21 cellular contexts compared by ENCODE assay signal in genomic region chr16:78228704-78229103, GRCh38.
DNase-seq lines count a peak whose midpoint lies in the region; ATAC-seq and TF ChIP-seq lines count a peak whose summit lies in the region.
"Had no signal": no experiment of that assay in that cellular context is flagged by ENCODE, and none has a peak within 500 bp of the region (broad histone marks: within the 10 kb centered on the region; RNA-seq: fewer than 3 reads in every experiment).

No MANE protein-coding gene starts in this region.

- H3K36me3 Mint-ChIP-seq in endothelial cell (ENCODE audit: low read depth, unreplicated experiment): no peaks in the 10 kb centered on the region
- no peaks in the 10 kb centered on the region for H3K36me3 Mint-ChIP-seq in activated T-cell treated with anti-CD3 and anti-CD28 coated beads, Interleukin-2, amount 50 U/mL, for 24 hours (ENCODE audit: low read depth)
- H3K36me3 Mint-ChIP-seq: CD14-positive monocyte had no signal

- no peak overlapping the region for H3K4me3 Mint-ChIP-seq in endothelial cell (ENCODE audit: unreplicated experiment)
- no peak overlapping the region for H3K4me3 Mint-ChIP-seq in activated T-cell treated with anti-CD3 and anti-CD28 coated beads, Interleukin-2, amount 50 U/mL, for 24 hours
- H3K4me3 Mint-ChIP-seq: CD14-positive monocyte; CD4-positive, alpha-beta T cell; CD8-positive, alpha-beta memory T cell; GM23338; HFFc6 had no signal

- DNase-seq in NCI-H510A treated with DMSO at 0.1 percent for 48 hours (lab: John Stamatoyannopoulos, UW) (peak; percentile 10), NCI-H510A (lab: John Stamatoyannopoulos, UW) (no peak), LNCaP clone FGC (ENCODE audit: low read depth) (peak; percentile 86), lung (ENCODE audit: low spot score) (peak; percentile 6), endothelial cell (ENCODE audit: low spot score) (no peak)
- DNase-seq in activated T-cell treated with anti-CD3 and anti-CD28 coated beads, Interleukin-2, amount 50 U/mL, for 24 hours: no peak
- DNase-seq: 8988T; ACHN; AML-193; BE2C; Calu3; CD4-positive, alpha-beta T cell; CD8-positive, alpha-beta memory T cell; DMS79; GF-D8; HFFc6 had no signal

- H3K36me3 ChIP-seq in lung (ENCODE audit: control insufficient read depth in 2 of 2, insufficient read depth in 2 of 2, low read length in 2 of 2): no peaks in the 10 kb centered on the region
- H3K36me3 ChIP-seq: BE2C; BLaER1 treated with 17β-estradiol and CSF1 and Interleukin-3, amounts not matched to agents 10 nM and 100 nM; HAP-1 had no signal

- no peak overlapping the region for H3K27ac Mint-ChIP-seq in endothelial cell (ENCODE audit: unreplicated experiment)
- no peak overlapping the region for H3K27ac Mint-ChIP-seq in activated T-cell treated with anti-CD3 and anti-CD28 coated beads, Interleukin-2, amount 50 U/mL, for 24 hours
- H3K27ac Mint-ChIP-seq: CD14-positive monocyte; CD4-positive, alpha-beta T cell; CD8-positive, alpha-beta memory T cell; GM23338; HFFc6 had no signal

- H3K27ac ChIP-seq in lung (ENCODE audit: low read depth in 1 of 2, low read length in 1 of 2): no peak overlapping the region
- H3K27ac ChIP-seq: A549; BLaER1 treated with 17β-estradiol and CSF1 and Interleukin-3, amounts not matched to agents 10 nM and 100 nM had no signal

- peaks cover 4% of the 10 kb centered on the region for H3K4me1 Mint-ChIP-seq in endothelial cell (ENCODE audit: unreplicated experiment)
- H3K4me1 Mint-ChIP-seq in activated T-cell treated with anti-CD3 and anti-CD28 coated beads, Interleukin-2, amount 50 U/mL, for 24 hours (ENCODE audit: low read depth): no peaks in the 10 kb centered on the region
- H3K4me1 Mint-ChIP-seq: CD14-positive monocyte; CD8-positive, alpha-beta memory T cell had no signal

- H3K9me3 Mint-ChIP-seq in endothelial cell (ENCODE audit: unreplicated experiment): no peaks in the 10 kb centered on the region
- no peaks in the 10 kb centered on the region for H3K9me3 Mint-ChIP-seq in activated T-cell treated with anti-CD3 and anti-CD28 coated beads, Interleukin-2, amount 50 U/mL, for 24 hours
- H3K9me3 Mint-ChIP-seq: CD4-positive, alpha-beta T cell; CD8-positive, alpha-beta memory T cell; GM23338 had no signal

- H3K4me3 ChIP-seq in LNCaP clone FGC (ENCODE audit: low read depth, low read length) (no peak overlapping the region), lung (no peak overlapping the region)
- H3K4me3 ChIP-seq: A549; BLaER1 treated with 17β-estradiol and CSF1 and Interleukin-3, amounts not matched to agents 10 nM and 100 nM; GM23338; HAP-1 had no signal

- H3K27me3 Mint-ChIP-seq in endothelial cell (ENCODE audit: unreplicated experiment): peaks cover 1% of the 10 kb centered on the region
- no peaks in the 10 kb centered on the region for H3K27me3 Mint-ChIP-seq in activated T-cell treated with anti-CD3 and anti-CD28 coated beads, Interleukin-2, amount 50 U/mL, for 24 hours
- H3K27me3 Mint-ChIP-seq: CD4-positive, alpha-beta T cell; CD8-positive, alpha-beta memory T cell had no signal

- no peak for ATAC-seq in lung (ENCODE audit: insufficient read depth, low FRiP score)

- H3K4me1 ChIP-seq in lung (ENCODE audit: control insufficient read depth in 2 of 2, insufficient read depth in 2 of 2, low read length in 2 of 2): no peaks in the 10 kb centered on the region
- H3K4me1 ChIP-seq: BE2C had no signal

- no peaks in the 10 kb centered on the region for H3K9me3 ChIP-seq in lung (ENCODE audit: control insufficient read depth in 2 of 2, insufficient read depth in 1 of 2, low read length in 1 of 2)
- H3K9me3 ChIP-seq: A549; BE2C; BLaER1 treated with 17β-estradiol and CSF1 and Interleukin-3, amounts not matched to agents 10 nM and 100 nM; HAP-1 had no signal

- no peaks in the 10 kb centered on the region for H3K27me3 ChIP-seq in lung (ENCODE audit: control insufficient read depth, insufficient read depth)
- H3K27me3 ChIP-seq: BE2C; BLaER1 treated with 17β-estradiol and CSF1 and Interleukin-3, amounts not matched to agents 10 nM and 100 nM had no signal

- no peak for TF ChIP-seq CTCF in LNCaP clone FGC (IDR thresholded peaks at IDR 0.05; ENCODE audit: control insufficient read depth, extremely low read depth, insufficient read depth)
- TF ChIP-seq CTCF in lung (IDR thresholded peaks at IDR 0.05; ENCODE audit: control extremely low read depth, extremely low read depth): no peak
- no peak for TF ChIP-seq CTCF in endothelial cell (IDR thresholded peaks at IDR 0.05; ENCODE audit: unreplicated experiment)

- WGBS in lung, 2 donors: 59 to 80% methylated on average over 4 of the region's 4 CpGs

Comparison
In these comparisons a context has a peak if more than half of its experiments do, and no peak if none do; other contexts are left out.
1. DNase-seq: peak in NCI-H510A treated with DMSO at 0.1 percent for 48 hours (single experiment), LNCaP clone FGC (single experiment) and lung (single experiment); none in NCI-H510A (single experiment), endothelial cell (single experiment) and activated T-cell treated with anti-CD3 and anti-CD28 coated beads, Interleukin-2, amount 50 U/mL, for 24 hours (single experiment).